ENCODE assay signal across 2 cellular contexts in the genomic region with DNA sequence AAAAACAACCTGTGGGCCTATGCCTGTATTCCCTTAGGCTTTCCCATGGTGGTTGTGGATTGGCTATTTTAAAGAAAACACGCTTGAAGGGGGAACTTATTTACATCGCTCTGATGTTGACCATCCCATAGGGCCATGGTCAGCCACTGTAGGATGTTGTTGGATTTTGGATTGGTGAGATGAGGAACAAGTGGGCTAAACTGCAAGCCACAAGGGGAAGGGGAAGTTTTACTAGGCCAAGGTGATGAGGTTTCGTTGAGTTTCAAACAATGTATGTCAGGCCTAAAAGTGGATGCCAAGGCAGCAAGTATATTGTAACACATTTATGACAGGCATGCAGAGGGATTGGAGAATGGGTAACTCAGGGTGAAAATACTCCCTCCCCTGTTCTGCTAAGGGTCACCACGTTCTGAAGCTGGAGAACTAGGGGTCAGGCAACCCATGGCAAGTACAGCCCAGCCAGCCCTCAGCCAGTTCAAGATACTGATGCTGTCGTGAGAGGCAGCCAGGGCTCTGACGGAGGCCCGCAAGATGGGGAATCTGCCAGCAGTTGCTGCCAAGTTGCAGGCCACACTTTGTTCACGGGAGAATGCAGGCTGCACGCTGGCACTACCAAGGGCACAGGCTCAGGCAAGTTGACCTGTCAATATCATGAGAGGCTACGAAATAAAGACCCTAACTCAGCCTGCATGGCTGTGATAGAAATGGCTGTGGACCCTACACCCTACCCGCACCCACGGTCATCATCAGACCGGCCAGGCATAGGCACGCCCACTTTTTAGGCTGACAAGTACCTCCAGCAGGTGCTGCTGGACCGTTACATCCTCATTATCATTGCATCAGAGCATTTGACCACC.
A peak's percentile ranks its signal among the peaks of the same experiment; 100 is the strongest.
TF ChIP-seq lines count a peak whose summit lies in the region.

No MANE protein-coding gene starts in this region.

TF ChIP-seq in K562, 482 proteins besides CTCF, POLR2A, EP300 and RAD21:
- no peak for TF ChIP-seq ZBED1 (IDR thresholded peaks at IDR 0.05)
- TF ChIP-seq KLF13 (tag; IDR thresholded peaks at IDR 0.05; ENCODE audit: borderline replicate concordance, low read depth) = peak; percentile 13; the same call in 1 of the 2 replicates
- peak; percentile 57 for TF ChIP-seq POLR2G (IDR thresholded peaks at IDR 0.05; ENCODE audit: low read depth, low read length)

TF ChIP-seq in GM23338, 12 proteins besides CTCF, POLR2A, EP300 and RAD21:
- no peak for TF ChIP-seq EZH2phosphoT487 (IDR thresholded peaks at IDR 0.05; ENCODE audit: unreplicated experiment)
- TF ChIP-seq, protein P1, sequence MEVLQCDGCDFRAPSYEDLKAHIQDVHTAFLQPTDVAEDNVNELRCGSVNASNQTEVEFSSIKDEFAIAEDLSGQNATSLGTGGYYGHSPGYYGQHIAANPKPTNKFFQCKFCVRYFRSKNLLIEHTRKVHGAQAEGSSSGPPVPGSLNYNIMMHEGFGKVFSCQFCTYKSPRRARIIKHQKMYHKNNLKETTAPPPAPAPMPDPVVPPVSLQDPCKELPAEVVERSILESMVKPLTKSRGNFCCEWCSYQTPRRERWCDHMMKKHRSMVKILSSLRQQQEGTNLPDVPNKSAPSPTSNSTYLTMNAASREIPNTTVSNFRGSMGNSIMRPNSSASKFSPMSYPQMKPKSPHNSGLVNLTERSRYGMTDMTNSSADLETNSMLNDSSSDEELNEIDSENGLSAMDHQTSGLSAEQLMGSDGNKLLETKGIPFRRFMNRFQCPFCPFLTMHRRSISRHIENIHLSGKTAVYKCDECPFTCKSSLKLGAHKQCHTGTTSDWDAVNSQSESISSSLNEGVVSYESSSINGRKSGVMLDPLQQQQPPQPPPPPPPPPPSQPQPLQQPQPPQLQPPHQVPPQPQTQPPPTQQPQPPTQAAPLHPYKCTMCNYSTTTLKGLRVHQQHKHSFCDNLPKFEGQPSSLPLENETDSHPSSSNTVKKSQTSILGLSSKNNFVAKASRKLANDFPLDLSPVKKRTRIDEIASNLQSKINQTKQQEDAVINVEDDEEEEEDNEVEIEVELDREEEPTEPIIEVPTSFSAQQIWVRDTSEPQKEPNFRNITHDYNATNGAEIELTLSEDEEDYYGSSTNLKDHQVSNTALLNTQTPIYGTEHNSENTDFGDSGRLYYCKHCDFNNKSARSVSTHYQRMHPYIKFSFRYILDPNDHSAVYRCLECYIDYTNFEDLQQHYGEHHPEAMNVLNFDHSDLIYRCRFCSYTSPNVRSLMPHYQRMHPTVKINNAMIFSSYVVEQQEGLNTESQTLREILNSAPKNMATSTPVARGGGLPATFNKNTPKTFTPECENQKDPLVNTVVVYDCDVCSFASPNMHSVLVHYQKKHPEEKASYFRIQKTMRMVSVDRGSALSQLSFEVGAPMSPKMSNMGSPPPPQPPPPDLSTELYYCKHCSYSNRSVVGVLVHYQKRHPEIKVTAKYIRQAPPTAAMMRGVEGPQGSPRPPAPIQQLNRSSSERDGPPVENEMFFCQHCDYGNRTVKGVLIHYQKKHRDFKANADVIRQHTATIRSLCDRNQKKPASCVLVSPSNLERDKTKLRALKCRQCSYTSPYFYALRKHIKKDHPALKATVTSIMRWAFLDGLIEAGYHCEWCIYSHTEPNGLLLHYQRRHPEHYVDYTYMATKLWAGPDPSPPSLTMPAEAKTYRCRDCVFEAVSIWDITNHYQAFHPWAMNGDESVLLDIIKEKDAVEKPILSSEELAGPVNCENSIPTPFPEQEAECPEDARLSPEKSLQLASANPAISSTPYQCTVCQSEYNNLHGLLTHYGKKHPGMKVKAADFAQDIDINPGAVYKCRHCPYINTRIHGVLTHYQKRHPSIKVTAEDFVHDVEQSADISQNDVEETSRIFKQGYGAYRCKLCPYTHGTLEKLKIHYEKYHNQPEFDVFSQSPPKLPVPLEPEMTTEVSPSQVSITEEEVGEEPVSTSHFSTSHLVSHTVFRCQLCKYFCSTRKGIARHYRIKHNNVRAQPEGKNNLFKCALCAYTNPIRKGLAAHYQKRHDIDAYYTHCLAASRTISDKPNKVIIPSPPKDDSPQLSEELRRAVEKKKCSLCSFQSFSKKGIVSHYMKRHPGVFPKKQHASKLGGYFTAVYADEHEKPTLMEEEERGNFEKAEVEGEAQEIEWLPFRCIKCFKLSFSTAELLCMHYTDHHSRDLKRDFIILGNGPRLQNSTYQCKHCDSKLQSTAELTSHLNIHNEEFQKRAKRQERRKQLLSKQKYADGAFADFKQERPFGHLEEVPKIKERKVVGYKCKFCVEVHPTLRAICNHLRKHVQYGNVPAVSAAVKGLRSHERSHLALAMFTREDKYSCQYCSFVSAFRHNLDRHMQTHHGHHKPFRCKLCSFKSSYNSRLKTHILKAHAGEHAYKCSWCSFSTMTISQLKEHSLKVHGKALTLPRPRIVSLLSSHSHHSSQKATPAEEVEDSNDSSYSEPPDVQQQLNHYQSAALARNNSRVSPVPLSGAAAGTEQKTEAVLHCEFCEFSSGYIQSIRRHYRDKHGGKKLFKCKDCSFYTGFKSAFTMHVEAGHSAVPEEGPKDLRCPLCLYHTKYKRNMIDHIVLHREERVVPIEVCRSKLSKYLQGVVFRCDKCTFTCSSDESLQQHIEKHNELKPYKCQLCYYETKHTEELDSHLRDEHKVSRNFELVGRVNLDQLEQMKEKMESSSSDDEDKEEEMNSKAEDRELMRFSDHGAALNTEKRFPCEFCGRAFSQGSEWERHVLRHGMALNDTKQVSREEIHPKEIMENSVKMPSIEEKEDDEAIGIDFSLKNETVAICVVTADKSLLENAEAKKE (CRISPR knock-in tag; IDR thresholded peaks at IDR 0.05) = no peak
- no peak for TF ChIP-seq POLR2AphosphoS5 (IDR thresholded peaks at IDR 0.05; ENCODE audit: low read depth)
- TF ChIP-seq, protein P2, sequence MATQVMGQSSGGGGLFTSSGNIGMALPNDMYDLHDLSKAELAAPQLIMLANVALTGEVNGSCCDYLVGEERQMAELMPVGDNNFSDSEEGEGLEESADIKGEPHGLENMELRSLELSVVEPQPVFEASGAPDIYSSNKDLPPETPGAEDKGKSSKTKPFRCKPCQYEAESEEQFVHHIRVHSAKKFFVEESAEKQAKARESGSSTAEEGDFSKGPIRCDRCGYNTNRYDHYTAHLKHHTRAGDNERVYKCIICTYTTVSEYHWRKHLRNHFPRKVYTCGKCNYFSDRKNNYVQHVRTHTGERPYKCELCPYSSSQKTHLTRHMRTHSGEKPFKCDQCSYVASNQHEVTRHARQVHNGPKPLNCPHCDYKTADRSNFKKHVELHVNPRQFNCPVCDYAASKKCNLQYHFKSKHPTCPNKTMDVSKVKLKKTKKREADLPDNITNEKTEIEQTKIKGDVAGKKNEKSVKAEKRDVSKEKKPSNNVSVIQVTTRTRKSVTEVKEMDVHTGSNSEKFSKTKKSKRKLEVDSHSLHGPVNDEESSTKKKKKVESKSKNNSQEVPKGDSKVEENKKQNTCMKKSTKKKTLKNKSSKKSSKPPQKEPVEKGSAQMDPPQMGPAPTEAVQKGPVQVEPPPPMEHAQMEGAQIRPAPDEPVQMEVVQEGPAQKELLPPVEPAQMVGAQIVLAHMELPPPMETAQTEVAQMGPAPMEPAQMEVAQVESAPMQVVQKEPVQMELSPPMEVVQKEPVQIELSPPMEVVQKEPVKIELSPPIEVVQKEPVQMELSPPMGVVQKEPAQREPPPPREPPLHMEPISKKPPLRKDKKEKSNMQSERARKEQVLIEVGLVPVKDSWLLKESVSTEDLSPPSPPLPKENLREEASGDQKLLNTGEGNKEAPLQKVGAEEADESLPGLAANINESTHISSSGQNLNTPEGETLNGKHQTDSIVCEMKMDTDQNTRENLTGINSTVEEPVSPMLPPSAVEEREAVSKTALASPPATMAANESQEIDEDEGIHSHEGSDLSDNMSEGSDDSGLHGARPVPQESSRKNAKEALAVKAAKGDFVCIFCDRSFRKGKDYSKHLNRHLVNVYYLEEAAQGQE (IDR thresholded peaks at IDR 0.05; ENCODE audit: unreplicated experiment) = no peak
- TF ChIP-seq ZNF114 (CRISPR knock-in tag; IDR thresholded peaks at IDR 0.05) = no peak
- TF ChIP-seq CREB1 (CRISPR knock-in tag; IDR thresholded peaks at IDR 0.05; ENCODE audit: low read depth) = no peak
- no peak for TF ChIP-seq EZH2 (IDR thresholded peaks at IDR 0.05; ENCODE audit: low read depth, unreplicated experiment)
- no peak for TF ChIP-seq ZNF331 (CRISPR knock-in tag; IDR thresholded peaks at IDR 0.05; ENCODE audit: low read depth)
- TF ChIP-seq NANOG (IDR thresholded peaks at IDR 0.05; ENCODE audit: borderline replicate concordance) = no peak
- TF ChIP-seq JUNB (IDR thresholded peaks at IDR 0.05; ENCODE audit: unreplicated experiment) = no peak
- TF ChIP-seq, protein P3, sequence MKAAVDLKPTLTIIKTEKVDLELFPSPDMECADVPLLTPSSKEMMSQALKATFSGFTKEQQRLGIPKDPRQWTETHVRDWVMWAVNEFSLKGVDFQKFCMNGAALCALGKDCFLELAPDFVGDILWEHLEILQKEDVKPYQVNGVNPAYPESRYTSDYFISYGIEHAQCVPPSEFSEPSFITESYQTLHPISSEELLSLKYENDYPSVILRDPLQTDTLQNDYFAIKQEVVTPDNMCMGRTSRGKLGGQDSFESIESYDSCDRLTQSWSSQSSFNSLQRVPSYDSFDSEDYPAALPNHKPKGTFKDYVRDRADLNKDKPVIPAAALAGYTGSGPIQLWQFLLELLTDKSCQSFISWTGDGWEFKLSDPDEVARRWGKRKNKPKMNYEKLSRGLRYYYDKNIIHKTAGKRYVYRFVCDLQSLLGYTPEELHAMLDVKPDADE (IDR thresholded peaks at IDR 0.05) = no peak
- no peak for TF ChIP-seq STAT1 (IDR thresholded peaks at IDR 0.05; ENCODE audit: unreplicated experiment)
